ENCODE assay signal across 1 cellular context in genomic region chr7:68706291-68706690, GRCh38.
A peak's percentile ranks its signal among the peaks of the same experiment; 100 is the strongest.
TF ChIP-seq lines count a peak whose summit lies in the region.

No MANE protein-coding gene starts in this region.

TF ChIP-seq in A549, 52 proteins besides CTCF, POLR2A, EP300 and RAD21 (continued from another document):
- TF ChIP-seq ATOH8 (CRISPR knock-in tag; IDR thresholded peaks at IDR 0.05; ENCODE audit: low read depth) (no peak), CEBPB (IDR thresholded peaks at IDR 0.05) (peak in 1 of 2 experiments; percentile 72; a peak in 1 of 4 replicates), NFE2L2 (conservative IDR thresholded peaks at IDR 0.05; ENCODE audit: low read length) (peak; percentile 81), GATA3 (IDR thresholded peaks at IDR 0.05; ENCODE audit: borderline replicate concordance) (peak; percentile 92; the same call in 1 of the 2 replicates), JUNB (IDR thresholded peaks at IDR 0.05) (peak; percentile 92), JUN (IDR thresholded peaks at IDR 0.05) (peak; percentile 78 to 79), FOSB (CRISPR knock-in tag; IDR thresholded peaks at IDR 0.05) (no peak), RARB (CRISPR knock-in tag; IDR thresholded peaks at IDR 0.05) (0 out of 2 replicates have a peak, but pooled peaks have one; percentile 58), BHLHE40 (IDR thresholded peaks at IDR 0.05; ENCODE audit: low read depth, low read length) (no peak), EHF (CRISPR knock-in tag; IDR thresholded peaks at IDR 0.05) (0 out of 2 replicates have a peak, but pooled peaks have one; percentile 61), ZNF302 (CRISPR knock-in tag; IDR thresholded peaks at IDR 0.05) (no peak)
TF ChIP-seq in A549: peak in this region for 15.
